1 cellular context compared by ENCODE assay signal in genomic region chr18:24234330-24234729, GRCh38.
TF ChIP-seq lines count a peak whose summit lies in the region.

No MANE protein-coding gene starts in this region.

TF ChIP-seq in SK-N-SH, 30 proteins besides CTCF, POLR2A, EP300 and RAD21 (continued from another document):
- TF ChIP-seq RCOR1 (IDR thresholded peaks at IDR 0.05; ENCODE audit: low read length), result no peak
